8 cellular contexts compared by ENCODE assay signal in genomic region chr14:67487937-67488893, GRCh38. TPM values are rescaled to one million over a fixed set of nuclear protein-coding genes. Genes with fewer than 3 reads are reported as not detected.
DNase-seq lines count a peak whose midpoint lies in the region; ATAC-seq and TF ChIP-seq lines count a peak whose summit lies in the region.

TMEM229B (minus strand) TSS chr14:67488721; CDS start chr14:67473923, 14,798 bp downstream.

- H3K36me3 ChIP-seq in BLaER1 (0 out of 2 replicates have a peak, but pooled peaks cover 1% of the 10 kb centered on the region), IMR-90 (ENCODE audit: control insufficient read depth, insufficient read depth, low read length) (no peaks in the 10 kb centered on the region), spleen (peaks cover 0 to 40% (median 19%) of the 10 kb centered on the region in 6 donors), BE2C (no peaks in the 10 kb centered on the region)

- no peak within 1 kb of the TSS for H4K5ac ChIP-seq in IMR-90 (ENCODE audit: low read depth, low read length)

- no peak within 1 kb of the TSS for H2BK20ac ChIP-seq in IMR-90 (ENCODE audit: low read depth, low read length)

- H3K4ac ChIP-seq in IMR-90 (ENCODE audit: low read depth, low read length), result no peak within 1 kb of the TSS

- H3K27ac ChIP-seq in BLaER1 (peak within 1 kb of the TSS; percentile 76), IMR-90 (ENCODE audit: insufficient read depth, low read length) (no peak within 1 kb of the TSS), spleen (peak within 1 kb of the TSS; percentile 83 to 94 (median 92))

- CTCF ChIA-PET in IMR-90 (lab: Yijun Ruan, JAX), result interaction anchor here (0.7 kb wide), 1 partner anchor 29 kb away, joined by 3 read pairs; no protein-coding TSS in a partner anchor

- no peak within 1 kb of the TSS for H2BK5ac ChIP-seq in IMR-90 (ENCODE audit: low read depth, low read length, poor library complexity, severe bottlenecking)

- H3K9ac ChIP-seq in BLaER1, result peak within 1 kb of the TSS; percentile 51; the same call in 1 of the 2 replicates
- H3K9ac ChIP-seq in IMR-90 (ENCODE audit: low read depth, low read length), result no peak within 1 kb of the TSS

- no peaks in the 10 kb centered on the region for H4K20me1 ChIP-seq in BLaER1
- H4K20me1 ChIP-seq in IMR-90 (ENCODE audit: insufficient read depth, low read length), result no peaks in the 10 kb centered on the region

- no peak within 1 kb of the TSS for H3K18ac ChIP-seq in IMR-90 (ENCODE audit: low read depth, low read length)

- H3K79me1 ChIP-seq in IMR-90 (ENCODE audit: low read depth in 1 of 2, low read length in 2 of 2), result no peaks in the 10 kb centered on the region

- POLR2A ChIA-PET in IMR-90 (lab: Charles Lee; ENCODE audit: unreplicated experiment), result no interaction called here

- in situ Hi-C loops in IMR-90 (cut with MboI; ENCODE audit: low sequenced_read_pairs), result no loop called here

- dilution Hi-C loops in IMR-90 (cut with HindIII; ENCODE audit: low sequenced_read_pairs, unreplicated experiment), result no loop called here

- H2AK5ac ChIP-seq in IMR-90 (ENCODE audit: low read depth, low read length), result no peak within 1 kb of the TSS

- H2BK120ac ChIP-seq in IMR-90 (ENCODE audit: low read depth, low read length), result no peak within 1 kb of the TSS

- BruUV-seq in IMR-90 (replicated peaks; lab: Mats Ljungman, UMichigan), result no TSS peak

- peak; percentile 88 for DNase-seq in GM20000 (ENCODE audit: low spot score)
- no peak for DNase-seq in IMR-90
- DNase-seq in activated CD4-positive, alpha-beta T cell treated with anti-CD3 and anti-CD28 coated beads, Interleukin-2, amount 50 U/mL, for 48 hours, result peak; percentile 69 to 76
- DNase-seq in spleen, result peak; percentile 94
- no peak for DNase-seq in BE2C
- no peak for DNase-seq in NCI-H345 (lab: John Stamatoyannopoulos, UW)

- H4K91ac ChIP-seq in IMR-90 (ENCODE audit: insufficient read depth, low read depth, low read length), result no peak within 1 kb of the TSS

- H3K14ac ChIP-seq in IMR-90 (replicated peaks; ENCODE audit: low read depth, low read length), result no peak within 1 kb of the TSS

- H3K9me1 ChIP-seq in IMR-90 (ENCODE audit: insufficient read depth, low read length), result no peaks in the 10 kb centered on the region

- no peak within 1 kb of the TSS for H3K56ac ChIP-seq in IMR-90 (ENCODE audit: extremely low read depth, insufficient read depth, low read length)

- peak within 1 kb of the TSS; percentile 27 for H2AFZ ChIP-seq in IMR-90 (replicated peaks; ENCODE audit: low read length, poor library complexity)

- TF ChIP-seq POLR2A in IMR-90 (IDR thresholded peaks at IDR 0.05; ENCODE audit: low read depth, low read length) (no peak), spleen (IDR thresholded peaks at IDR 0.05) (no peak)

- no peak for TF ChIP-seq CTCF in GM20000 (IDR thresholded peaks at IDR 0.05; ENCODE audit: extremely low read depth, missing control alignments)
- no peak for TF ChIP-seq CTCF in IMR-90 (conservative IDR thresholded peaks at IDR 0.05; ENCODE audit: low read depth, low read length)
- no peak for TF ChIP-seq CTCF in spleen (IDR thresholded peaks at IDR 0.05 in 8 of 11, conservative IDR thresholded peaks at IDR 0.05 in 3 of 11)
- TF ChIP-seq CTCF in BE2C (IDR thresholded peaks at IDR 0.05; ENCODE audit: low read depth, low read length), result no peak

- H3K4me2 ChIP-seq in BLaER1, result peak within 1 kb of the TSS; percentile 88
- H3K4me2 ChIP-seq in IMR-90 (ENCODE audit: low read depth, low read length), result peak within 1 kb of the TSS; percentile 46; the same call in 1 of the 2 replicates

- no peak for TF ChIP-seq RAD21 in IMR-90 (IDR thresholded peaks at IDR 0.05; ENCODE audit: low read length)

- intact Hi-C loops in IMR-90 (cut with micrococcal nuclease) (no loop called here), spleen (cut with DNase I; ENCODE audit: low total_unique reads) (no loop called here)

- peaks cover 21% of the 10 kb centered on the region for H3K9me3 ChIP-seq in BLaER1
- H3K9me3 ChIP-seq in IMR-90 (ENCODE audit: control insufficient read depth, insufficient read depth, low read length), result peaks cover 2% of the 10 kb centered on the region
- H3K9me3 ChIP-seq in spleen, result peaks cover 0 to 7% (median 3%) of the 10 kb centered on the region in 8 donors
- H3K9me3 ChIP-seq in BE2C, result no peaks in the 10 kb centered on the region

- no peak within 1 kb of the TSS for H2AK9ac ChIP-seq in IMR-90 (replicated peaks; ENCODE audit: low read depth, low read length, poor library complexity)

- H2BK15ac ChIP-seq in IMR-90 (ENCODE audit: low read depth, low read length), result no peak within 1 kb of the TSS

- H3K4me3 ChIP-seq in BLaER1, result peak within 1 kb of the TSS; percentile 56
- no peak within 1 kb of the TSS for H3K4me3 ChIP-seq in IMR-90 (ENCODE audit: insufficient read depth, low read depth, low read length)
- peak within 1 kb of the TSS; percentile 22 to 72 (median 49) for H3K4me3 ChIP-seq in spleen
- no peak within 1 kb of the TSS for H3K4me3 ChIP-seq in BE2C (ENCODE audit: low read depth, low read length)

- H3K23ac ChIP-seq in IMR-90 (ENCODE audit: low read depth, low read length), result no peak within 1 kb of the TSS

- no peak within 1 kb of the TSS for H4K8ac ChIP-seq in IMR-90 (ENCODE audit: low read depth in 2 of 2, low read length in 2 of 2)

- 92% methylated on average over 4 of the region's 13 CpGs; no CpG with 5 or more reads in 1 of the 2 experiments for WGBS in IMR-90 (ENCODE audit: extremely low coverage in 2 of 2, insufficient read length in 1 of 2), 2 experiments
- WGBS in spleen, 5 donors, result 1 to 8% (median 4%) methylated on average over 13 of the region's 13 CpGs

- H3K4me1 ChIP-seq in BLaER1, result peaks cover 72% of the 10 kb centered on the region
- H3K4me1 ChIP-seq in IMR-90 (ENCODE audit: control insufficient read depth, insufficient read depth, low read length), result no peaks in the 10 kb centered on the region
- peaks cover 18 to 96% (median 69%) of the 10 kb centered on the region in 6 donors for H3K4me1 ChIP-seq in spleen
- H3K4me1 ChIP-seq in BE2C, result peaks cover 15% of the 10 kb centered on the region

- no peak for ATAC-seq in IMR-90 (ENCODE audit: low read depth)
- peak; percentile 74 for ATAC-seq in esophagus mucosa

- no peaks in the 10 kb centered on the region for H3K27me3 ChIP-seq in BLaER1
- H3K27me3 ChIP-seq in IMR-90 (ENCODE audit: control insufficient read depth, insufficient read depth, low read length), result peaks cover 22% of the 10 kb centered on the region; the same call in 1 of the 2 replicates
- H3K27me3 ChIP-seq in spleen (replicated peaks in 1 of 7), result no peaks in the 10 kb centered on the region
- no peaks in the 10 kb centered on the region for H3K27me3 ChIP-seq in BE2C

TF ChIP-seq in IMR-90, 13 proteins besides CTCF, POLR2A, EP300 and RAD21:
- TF ChIP-seq NFE2L2 (IDR thresholded peaks at IDR 0.05; ENCODE audit: low read depth, low read length) (no peak), SMC3 (IDR thresholded peaks at IDR 0.05; ENCODE audit: low read depth, low read length) (no peak), MAFK (IDR thresholded peaks at IDR 0.05; ENCODE audit: low read depth, low read length) (no peak), MAZ (IDR thresholded peaks at IDR 0.05; ENCODE audit: borderline replicate concordance, low read depth, low read length) (no peak)
TF ChIP-seq in IMR-90: peak in this region for 0.

RNA-seq across cellular contexts. Expression of gene TMEM229B, which starts in this region (rescaled TPM):
- total RNA-seq in IMR-90 (2012; rRNA removed) (under 0.01 TPM in 1 of 2 replicates, not detected in the other), esophagus mucosa (0.80 TPM), spleen (10 to 100 TPM; 20.1 to 36.0 (median 29.0) TPM)
- polyA plus RNA-seq in IMR-90 (2012; rRNA removed) (0.06 TPM in 1 of 2 replicates, not detected in the other), spleen (10 to 100 TPM in 1 of 3 donors, 1 to 10 TPM in 2; 3.0 to 10.0 (median 3.4) TPM)
- 0.03 and 0.15 TPM in 2 replicates for polyA plus RNA-seq in IMR-90 (2012; cell fraction: cytosol; rRNA removed)
- 0.01 and 0.03 TPM in 2 replicates for polyA plus RNA-seq in IMR-90 (2012; cell fraction: nucleus; rRNA removed; ENCODE audit: low replicate concordance)
- not detected for polyA plus RNA-seq in BE2C (2012; ENCODE audit: insufficient read depth, insufficient read length, low read depth)

Comparison
In these comparisons a context has a peak if more than half of its experiments do, and no peak if none do; other contexts are left out.
1. RNA of gene TMEM229B (total RNA-seq): 20.1 to 36.0 TPM in spleen; 0.80 TPM in esophagus mucosa (single experiment) and under 0.01 TPM in IMR-90; every median in the first group is over 10 times any median in the second.
2. Peak in ATAC-seq in esophagus mucosa; RNA of the gene not detected or under 1 TPM.
3. H3K4me3 ChIP-seq: peak in BLaER1 (single experiment) and spleen (8 of 8); none in IMR-90 (single experiment) and BE2C (single experiment).
4. DNase-seq: peak in GM20000 (single experiment), activated CD4-positive, alpha-beta T cell treated with anti-CD3 and anti-CD28 coated beads, Interleukin-2, amount 50 U/mL, for 48 hours (2 of 2) and spleen (single experiment); none in IMR-90 (single experiment), BE2C (single experiment) and NCI-H345 (single experiment).